21 cellular contexts compared by ENCODE assay signal in genomic region chrX:49260221-49260985, GRCh38. TPM values are rescaled to one million over a fixed set of nuclear protein-coding genes. Genes with fewer than 3 reads are reported as not detected.
A peak's percentile ranks its signal among the peaks of the same experiment; 100 is the strongest.
DNase-seq lines count a peak whose midpoint lies in the region; ATAC-seq, FAIRE-seq and TF ChIP-seq lines count a peak whose summit lies in the region.
"Had no signal": no experiment of that assay in that cellular context is flagged by ENCODE, and none has a peak within 500 bp of the region (broad histone marks: within the 10 kb centered on the region; RNA-seq: fewer than 3 reads in every experiment).

No MANE protein-coding gene starts in this region.

- H4K20me1 ChIP-seq in astrocyte (ENCODE audit: insufficient read depth, low read length), result no peaks in the 10 kb centered on the region

- no peak overlapping the region for H3K9ac ChIP-seq in astrocyte (ENCODE audit: low read length)

- peak overlapping the region; percentile 81 for H3K27ac ChIP-seq in CD4-positive, CD25-positive, alpha-beta regulatory T cell (ENCODE audit: insufficient read depth, low read length, poor library complexity, severe bottlenecking)
- no peak overlapping the region for H3K27ac ChIP-seq in astrocyte (ENCODE audit: low read depth, low read length)
- H3K27ac ChIP-seq: C4-2B had no signal

- peak overlapping the region; percentile 98 for H3K4me3 ChIP-seq in CD4-positive, CD25-positive, alpha-beta regulatory T cell (ENCODE audit: low read depth, low read length)
- no peak overlapping the region for H3K4me3 ChIP-seq in astrocyte (ENCODE audit: insufficient read depth, low read depth, low read length)
- H3K4me3 ChIP-seq: GM23338 had no signal

- H2AFZ ChIP-seq in astrocyte (ENCODE audit: low read depth, low read length), result no peak overlapping the region
- H2AFZ ChIP-seq: GM23338 had no signal

- H3K36me3 Mint-ChIP-seq in activated CD8-positive, alpha-beta memory T cell treated with anti-CD3 and anti-CD28 coated beads, Interleukin-2, amount 10 ng/mL, durations not matched to agents 7 days and 5 days, result peaks cover 6% of the 10 kb centered on the region
- H3K36me3 Mint-ChIP-seq in CD4-positive, CD25-positive, alpha-beta regulatory T cell, result peaks cover 50% of the 10 kb centered on the region
- H3K36me3 Mint-ChIP-seq in astrocyte (ENCODE audit: low read depth, unreplicated experiment), result no peaks in the 10 kb centered on the region

- no peaks in the 10 kb centered on the region for H3K79me2 ChIP-seq in astrocyte (ENCODE audit: insufficient read depth, low read length)

- H3K27me3 ChIP-seq in CD4-positive, CD25-positive, alpha-beta regulatory T cell (ENCODE audit: control insufficient read depth, insufficient read depth, low read length), result no peaks in the 10 kb centered on the region
- H3K27me3 ChIP-seq in astrocyte (ENCODE audit: insufficient read depth, low read length), result no peaks in the 10 kb centered on the region

- no peak for ATAC-seq in activated CD8-positive, alpha-beta memory T cell treated with anti-CD3 and anti-CD28 coated beads, Interleukin-2, amount 10 ng/mL, durations not matched to agents 7 days and 5 days
- ATAC-seq in CD4-positive, CD25-positive, alpha-beta regulatory T cell (ENCODE audit: low read depth in 2 of 2), result peak; percentile 41 to 45
- no peak for ATAC-seq in HG02623 (IDR thresholded peaks at IDR 0.05; ENCODE audit: unreplicated experiment)
- ATAC-seq: HCT116 had no signal

- no peak overlapping the region for H3K4me2 ChIP-seq in astrocyte (ENCODE audit: low read length)
- H3K4me2 ChIP-seq: GM23338 had no signal

- H3K9me3 Mint-ChIP-seq in activated CD8-positive, alpha-beta memory T cell treated with anti-CD3 and anti-CD28 coated beads, Interleukin-2, amount 10 ng/mL, durations not matched to agents 7 days and 5 days (ENCODE audit: low read depth), result no peaks in the 10 kb centered on the region
- peaks cover 0 to 2% (median 0%) of the 10 kb centered on the region in 7 donors for H3K9me3 Mint-ChIP-seq in CD4-positive, CD25-positive, alpha-beta regulatory T cell
- H3K9me3 Mint-ChIP-seq in astrocyte (ENCODE audit: unreplicated experiment), result no peaks in the 10 kb centered on the region
- H3K9me3 Mint-ChIP-seq: GM23338 had no signal

- peaks cover 46% of the 10 kb centered on the region for H3K4me1 Mint-ChIP-seq in activated CD8-positive, alpha-beta memory T cell treated with anti-CD3 and anti-CD28 coated beads, Interleukin-2, amount 10 ng/mL, durations not matched to agents 7 days and 5 days
- peaks cover 0 to 56% (median 17%) of the 10 kb centered on the region in 4 donors for H3K4me1 Mint-ChIP-seq in CD4-positive, CD25-positive, alpha-beta regulatory T cell
- peaks cover 2% of the 10 kb centered on the region for H3K4me1 Mint-ChIP-seq in astrocyte (ENCODE audit: low read depth, unreplicated experiment)

- H3K27me3 Mint-ChIP-seq in activated CD8-positive, alpha-beta memory T cell treated with anti-CD3 and anti-CD28 coated beads, Interleukin-2, amount 10 ng/mL, durations not matched to agents 7 days and 5 days, result no peaks in the 10 kb centered on the region
- no peaks in the 10 kb centered on the region for H3K27me3 Mint-ChIP-seq in CD4-positive, CD25-positive, alpha-beta regulatory T cell
- peaks cover 2% of the 10 kb centered on the region for H3K27me3 Mint-ChIP-seq in astrocyte (ENCODE audit: low read depth, unreplicated experiment)

- H3K27ac Mint-ChIP-seq in activated CD8-positive, alpha-beta memory T cell treated with anti-CD3 and anti-CD28 coated beads, Interleukin-2, amount 10 ng/mL, durations not matched to agents 7 days and 5 days, result peak overlapping the region; percentile 55
- H3K27ac Mint-ChIP-seq in CD4-positive, CD25-positive, alpha-beta regulatory T cell, result peak overlapping the region; percentile 95 to 99 (median 97)
- H3K27ac Mint-ChIP-seq in astrocyte (ENCODE audit: unreplicated experiment), result peak overlapping the region; percentile 78
- H3K27ac Mint-ChIP-seq: GM23338 had no signal

- no peak for TF ChIP-seq CTCF in astrocyte (IDR thresholded peaks at IDR 0.05; ENCODE audit: insufficient read depth, low read depth, low read length)

- CTCF ChIA-PET in activated CD8-positive, alpha-beta memory T cell treated with anti-CD3 and anti-CD28 coated beads, Interleukin-2, amount 10 ng/mL, durations not matched to agents 7 days and 5 days (lab: Charles Lee), result no interaction called here

- peaks cover 63% of the 10 kb centered on the region for H3K4me1 ChIP-seq in CD4-positive, CD25-positive, alpha-beta regulatory T cell (ENCODE audit: control insufficient read depth, insufficient read depth, low read length, poor library complexity, severe bottlenecking)
- H3K4me1 ChIP-seq in astrocyte (ENCODE audit: insufficient read depth, low read length), result no peaks in the 10 kb centered on the region

- no peak for FAIRE-seq in astrocyte (lab: Jason Lieb, UNC)

- no peak overlapping the region for H3K4me3 Mint-ChIP-seq in activated CD8-positive, alpha-beta memory T cell treated with anti-CD3 and anti-CD28 coated beads, Interleukin-2, amount 10 ng/mL, durations not matched to agents 7 days and 5 days
- peak overlapping the region; percentile 96 to 100 (median 100) for H3K4me3 Mint-ChIP-seq in CD4-positive, CD25-positive, alpha-beta regulatory T cell
- H3K4me3 Mint-ChIP-seq in astrocyte (ENCODE audit: unreplicated experiment), result no peak overlapping the region
- H3K4me3 Mint-ChIP-seq: GM23338 had no signal

- H3K36me3 ChIP-seq in CD4-positive, CD25-positive, alpha-beta regulatory T cell (ENCODE audit: control insufficient read depth, insufficient read depth, low read length), result peaks cover 18% of the 10 kb centered on the region
- H3K36me3 ChIP-seq in astrocyte (ENCODE audit: insufficient read depth, low read length), result no peaks in the 10 kb centered on the region

- no peak for DNase-seq in activated CD8-positive, alpha-beta memory T cell treated with anti-CD3 and anti-CD28 coated beads, Interleukin-2, amount 10 ng/mL, durations not matched to agents 7 days and 5 days
- DNase-seq in activated CD8-positive, alpha-beta memory T cell treated with anti-CD3 and anti-CD28 coated beads, Interleukin-2, amount 50 U/mL, for 4 hours, result no peak
- DNase-seq in CD4-positive, CD25-positive, alpha-beta regulatory T cell, result peak; percentile 45 to 90 (median 54)
- DNase-seq in activated CD4-positive, CD25-positive, alpha-beta regulatory T cell (lab: John Stamatoyannopoulos, UW), result peak; percentile 13 to 36 (median 26)
- DNase-seq in astrocyte (ENCODE audit: low read depth) (no peak), iPS-NIHi11 (ENCODE audit: low spot score) (no peak)
- no peak for DNase-seq in effector CD8-positive, alpha-beta T cell (lab: John Stamatoyannopoulos, UW)
- DNase-seq: EL; KG1; NCI-H1436; NCI-H2029; NCI-H2171 treated with DMSO at 0.1 percent for 48 hours; NCI-H446 treated with DMSO at 0.1 percent for 48 hours; NK-92 treated with Interleukin-12 subunit alpha and Interleukin-12 subunit beta, amount 100 ng/mL, for 24 hours; OCI-M1 had no signal

- no peaks in the 10 kb centered on the region for H3K9me3 ChIP-seq in CD4-positive, CD25-positive, alpha-beta regulatory T cell (ENCODE audit: control insufficient read depth in 2 of 2, low read length in 2 of 2)
- no peaks in the 10 kb centered on the region for H3K9me3 ChIP-seq in astrocyte (ENCODE audit: insufficient read depth, low read depth, low read length)

RNA-seq across cellular contexts. Expression of gene FOXP3, which starts 4.1 kb away (rescaled TPM):
- 10 to 100 TPM; 26.8 to 82.1 TPM for total RNA-seq in activated CD8-positive, alpha-beta memory T cell treated with anti-CD3 and anti-CD28 coated beads, Interleukin-2, amount 10 ng/mL, durations not matched to agents 7 days and 5 days
- total RNA-seq in CD4-positive, CD25-positive, alpha-beta regulatory T cell, result 198 TPM
- 100 to 1,000 TPM; 154 to 190 (median 172) TPM for polyA plus RNA-seq in CD4-positive, CD25-positive, alpha-beta regulatory T cell
- 0.09 and 0.12 TPM in 2 replicates for total RNA-seq in astrocyte
- total RNA-seq: A673, RPMI7951 had no signal

RNA-seq across cellular contexts. Expression of gene PPP1R3F, which starts 9.2 kb away (rescaled TPM):
- 10 to 100 TPM; 13.9 to 14.4 TPM for total RNA-seq in activated CD8-positive, alpha-beta memory T cell treated with anti-CD3 and anti-CD28 coated beads, Interleukin-2, amount 10 ng/mL, durations not matched to agents 7 days and 5 days
- 19.4 TPM for total RNA-seq in CD4-positive, CD25-positive, alpha-beta regulatory T cell
- 10 to 100 TPM; 11.8 to 28.0 (median 15.1) TPM for polyA plus RNA-seq in CD4-positive, CD25-positive, alpha-beta regulatory T cell
- total RNA-seq in astrocyte, result 5.6 and 6.6 TPM in 2 replicates

RNA-seq across cellular contexts. Expression of gene CCDC22, which starts 25.1 kb away (rescaled TPM):
- 10 to 100 TPM; 24.6 to 29.9 TPM for total RNA-seq in activated CD8-positive, alpha-beta memory T cell treated with anti-CD3 and anti-CD28 coated beads, Interleukin-2, amount 10 ng/mL, durations not matched to agents 7 days and 5 days
- 18.3 TPM for total RNA-seq in CD4-positive, CD25-positive, alpha-beta regulatory T cell
- polyA plus RNA-seq in CD4-positive, CD25-positive, alpha-beta regulatory T cell, result 10 to 100 TPM; 18.8 to 34.6 (median 28.0) TPM
- total RNA-seq in astrocyte, result 11.7 and 12.3 TPM in 2 replicates

RNA-seq across cellular contexts. Expression of gene CACNA1F, which starts 27.3 kb away (rescaled TPM):
- 1 to 10 TPM in 1 of 2 experiments, under 1 TPM in 1; 0.19 to 1.3 TPM for total RNA-seq in activated CD8-positive, alpha-beta memory T cell treated with anti-CD3 and anti-CD28 coated beads, Interleukin-2, amount 10 ng/mL, durations not matched to agents 7 days and 5 days
- total RNA-seq in CD4-positive, CD25-positive, alpha-beta regulatory T cell, result 0.69 TPM
- not detected for polyA plus RNA-seq in CD4-positive, CD25-positive, alpha-beta regulatory T cell
- not detected in 2 replicates for total RNA-seq in astrocyte
- total RNA-seq: A673, RPMI7951 had no signal

RNA-seq across cellular contexts. Expression of gene GAGE10, which starts 43.0 kb away (rescaled TPM):
- not detected for total RNA-seq in activated CD8-positive, alpha-beta memory T cell treated with anti-CD3 and anti-CD28 coated beads, Interleukin-2, amount 10 ng/mL, durations not matched to agents 7 days and 5 days
- not detected for total RNA-seq in CD4-positive, CD25-positive, alpha-beta regulatory T cell
- polyA plus RNA-seq in CD4-positive, CD25-positive, alpha-beta regulatory T cell, result not detected
- total RNA-seq in astrocyte, result not detected in 2 replicates
- total RNA-seq: A673, GM23338, RPMI7951 had no signal
- polyA plus RNA-seq: GM23338 had no signal

Comparison
In these comparisons a context has a peak if more than half of its experiments do, and no peak if none do; other contexts are left out.
1. ATAC-seq: peak in CD4-positive, CD25-positive, alpha-beta regulatory T cell (2 of 2); none in activated CD8-positive, alpha-beta memory T cell treated with anti-CD3 and anti-CD28 coated beads, Interleukin-2, amount 10 ng/mL, durations not matched to agents 7 days and 5 days (single experiment) and HG02623 (single experiment).
2. DNase-seq: peak in CD4-positive, CD25-positive, alpha-beta regulatory T cell (3 of 3) and activated CD4-positive, CD25-positive, alpha-beta regulatory T cell (4 of 4); none in activated CD8-positive, alpha-beta memory T cell treated with anti-CD3 and anti-CD28 coated beads, Interleukin-2, amount 10 ng/mL, durations not matched to agents 7 days and 5 days (single experiment), activated CD8-positive, alpha-beta memory T cell treated with anti-CD3 and anti-CD28 coated beads, Interleukin-2, amount 50 U/mL, for 4 hours (single experiment), astrocyte (single experiment), iPS-NIHi11 (single experiment) and effector CD8-positive, alpha-beta T cell (single experiment).
3. H3K4me3 Mint-ChIP-seq: peak in CD4-positive, CD25-positive, alpha-beta regulatory T cell (4 of 4); none in activated CD8-positive, alpha-beta memory T cell treated with anti-CD3 and anti-CD28 coated beads, Interleukin-2, amount 10 ng/mL, durations not matched to agents 7 days and 5 days (single experiment) and astrocyte (single experiment).
4. RNA of gene FOXP3, which starts 4.1 kb away (total RNA-seq): 198 TPM in CD4-positive, CD25-positive, alpha-beta regulatory T cell (single experiment) and 26.8 to 82.1 TPM in activated CD8-positive, alpha-beta memory T cell treated with anti-CD3 and anti-CD28 coated beads, Interleukin-2, amount 10 ng/mL, durations not matched to agents 7 days and 5 days; 0.09 to 0.12 TPM in astrocyte; every median in the first group is over 10 times any median in the second.
5. Peak in every context shown above with its lines, with median percentiles within 50 percentile points of each other: H3K27ac Mint-ChIP-seq.